ENCODE assay signal across 1 cellular context in genomic region chr14:86708846-86709339, GRCh38.
TF ChIP-seq lines count a peak whose summit lies in the region.

No MANE protein-coding gene starts in this region.

TF ChIP-seq in HepG2, 621 proteins besides CTCF, POLR2A, EP300 and RAD21 (continued from another document and continues in another):
- TF ChIP-seq, protein P1, sequence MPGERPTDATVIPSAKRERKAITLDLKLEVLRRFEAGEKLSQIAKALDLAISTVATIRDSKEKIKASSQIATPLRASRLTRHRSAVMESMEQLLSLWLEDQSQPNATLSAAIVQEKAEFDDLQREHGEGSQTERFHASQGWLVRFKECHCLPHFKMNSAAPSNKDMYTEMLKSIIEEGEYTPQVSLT (CRISPR knock-in tag; IDR thresholded peaks at IDR 0.05; ENCODE audit: borderline replicate concordance, low read depth), result no peak
- TF ChIP-seq ZNF710 (CRISPR knock-in tag; IDR thresholded peaks at IDR 0.05; ENCODE audit: borderline replicate concordance), result peak; percentile 87
- TF ChIP-seq SNAPC5 (CRISPR knock-in tag; IDR thresholded peaks at IDR 0.05; ENCODE audit: borderline replicate concordance), result no peak
- TF ChIP-seq RARA (CRISPR knock-in tag; IDR thresholded peaks at IDR 0.05), result peak; percentile 95
- peak in 1 of 2 experiments; percentile 51; a peak in 1 of 4 replicates for TF ChIP-seq HMGXB4 (CRISPR knock-in tag; IDR thresholded peaks at IDR 0.05; ENCODE audit: borderline replicate concordance in 1 of 2, low read depth in 1 of 2)
- TF ChIP-seq ZNF780A (CRISPR knock-in tag; IDR thresholded peaks at IDR 0.05), result no peak
- peak; percentile 63; the same call in 1 of the 2 replicates for TF ChIP-seq MEF2D (CRISPR knock-in tag; IDR thresholded peaks at IDR 0.05)
- TF ChIP-seq, protein P2, sequence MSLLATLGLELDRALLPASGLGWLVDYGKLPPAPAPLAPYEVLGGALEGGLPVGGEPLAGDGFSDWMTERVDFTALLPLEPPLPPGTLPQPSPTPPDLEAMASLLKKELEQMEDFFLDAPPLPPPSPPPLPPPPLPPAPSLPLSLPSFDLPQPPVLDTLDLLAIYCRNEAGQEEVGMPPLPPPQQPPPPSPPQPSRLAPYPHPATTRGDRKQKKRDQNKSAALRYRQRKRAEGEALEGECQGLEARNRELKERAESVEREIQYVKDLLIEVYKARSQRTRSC (CRISPR knock-in tag; IDR thresholded peaks at IDR 0.05; ENCODE audit: low read depth), result no peak
- peak; percentile 56; the same call in 1 of the 2 replicates for TF ChIP-seq ZNF556 (CRISPR knock-in tag; IDR thresholded peaks at IDR 0.05; ENCODE audit: borderline replicate concordance)
- peak; percentile 52; the same call in 1 of the 2 replicates for TF ChIP-seq ONECUT2 (CRISPR knock-in tag; IDR thresholded peaks at IDR 0.05)
- TF ChIP-seq RFX1 (IDR thresholded peaks at IDR 0.05), result no peak
- TF ChIP-seq EZH2 (conservative IDR thresholded peaks at IDR 0.05; ENCODE audit: low read depth, low read length), result no peak
- no peak for TF ChIP-seq ZNF749 (CRISPR knock-in tag; IDR thresholded peaks at IDR 0.05; ENCODE audit: borderline replicate concordance)
- no peak for TF ChIP-seq MTA3 (CRISPR knock-in tag; IDR thresholded peaks at IDR 0.05)
- no peak for TF ChIP-seq SOX6 (IDR thresholded peaks at IDR 0.05)
- TF ChIP-seq SOX6 (CRISPR knock-in tag; IDR thresholded peaks at IDR 0.05), result peak; percentile 92
- TF ChIP-seq HOXA5 (CRISPR knock-in tag; IDR thresholded peaks at IDR 0.05), result no peak
- TF ChIP-seq HDAC6 (IDR thresholded peaks at IDR 0.05; ENCODE audit: low read depth, low read length), result no peak
- no peak for TF ChIP-seq GTF3A (CRISPR knock-in tag; conservative IDR thresholded peaks at IDR 0.05)
- TF ChIP-seq NKX3-1 (CRISPR knock-in tag; IDR thresholded peaks at IDR 0.05), result no peak
- TF ChIP-seq RERE (CRISPR knock-in tag; IDR thresholded peaks at IDR 0.05; ENCODE audit: low read depth), result peak; percentile 82
- 0 out of 2 replicates have a peak, but pooled peaks have one; percentile 45 for TF ChIP-seq KLF9 (CRISPR knock-in tag; IDR thresholded peaks at IDR 0.05; ENCODE audit: low read depth)
- TF ChIP-seq PCBP1 (IDR thresholded peaks at IDR 0.05; ENCODE audit: borderline replicate concordance, low read depth, low read length), result no peak
- TF ChIP-seq BORCS8-MEF2B (CRISPR knock-in tag; IDR thresholded peaks at IDR 0.05), result no peak
- TF ChIP-seq MZF1 (CRISPR knock-in tag; IDR thresholded peaks at IDR 0.05; ENCODE audit: borderline replicate concordance), result no peak
- TF ChIP-seq, protein P3, sequence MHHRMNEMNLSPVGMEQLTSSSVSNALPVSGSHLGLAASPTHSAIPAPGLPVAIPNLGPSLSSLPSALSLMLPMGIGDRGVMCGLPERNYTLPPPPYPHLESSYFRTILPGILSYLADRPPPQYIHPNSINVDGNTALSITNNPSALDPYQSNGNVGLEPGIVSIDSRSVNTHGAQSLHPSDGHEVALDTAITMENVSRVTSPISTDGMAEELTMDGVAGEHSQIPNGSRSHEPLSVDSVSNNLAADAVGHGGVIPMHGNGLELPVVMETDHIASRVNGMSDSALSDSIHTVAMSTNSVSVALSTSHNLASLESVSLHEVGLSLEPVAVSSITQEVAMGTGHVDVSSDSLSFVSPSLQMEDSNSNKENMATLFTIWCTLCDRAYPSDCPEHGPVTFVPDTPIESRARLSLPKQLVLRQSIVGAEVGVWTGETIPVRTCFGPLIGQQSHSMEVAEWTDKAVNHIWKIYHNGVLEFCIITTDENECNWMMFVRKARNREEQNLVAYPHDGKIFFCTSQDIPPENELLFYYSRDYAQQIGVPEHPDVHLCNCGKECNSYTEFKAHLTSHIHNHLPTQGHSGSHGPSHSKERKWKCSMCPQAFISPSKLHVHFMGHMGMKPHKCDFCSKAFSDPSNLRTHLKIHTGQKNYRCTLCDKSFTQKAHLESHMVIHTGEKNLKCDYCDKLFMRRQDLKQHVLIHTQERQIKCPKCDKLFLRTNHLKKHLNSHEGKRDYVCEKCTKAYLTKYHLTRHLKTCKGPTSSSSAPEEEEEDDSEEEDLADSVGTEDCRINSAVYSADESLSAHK (CRISPR knock-in tag; IDR thresholded peaks at IDR 0.05; ENCODE audit: borderline replicate concordance), result no peak
- TF ChIP-seq SMAD1 (CRISPR knock-in tag; IDR thresholded peaks at IDR 0.05; ENCODE audit: borderline replicate concordance, low read depth), result no peak
- TF ChIP-seq NAIF1 (CRISPR knock-in tag; IDR thresholded peaks at IDR 0.05; ENCODE audit: borderline replicate concordance), result no peak
- TF ChIP-seq, protein P4, sequence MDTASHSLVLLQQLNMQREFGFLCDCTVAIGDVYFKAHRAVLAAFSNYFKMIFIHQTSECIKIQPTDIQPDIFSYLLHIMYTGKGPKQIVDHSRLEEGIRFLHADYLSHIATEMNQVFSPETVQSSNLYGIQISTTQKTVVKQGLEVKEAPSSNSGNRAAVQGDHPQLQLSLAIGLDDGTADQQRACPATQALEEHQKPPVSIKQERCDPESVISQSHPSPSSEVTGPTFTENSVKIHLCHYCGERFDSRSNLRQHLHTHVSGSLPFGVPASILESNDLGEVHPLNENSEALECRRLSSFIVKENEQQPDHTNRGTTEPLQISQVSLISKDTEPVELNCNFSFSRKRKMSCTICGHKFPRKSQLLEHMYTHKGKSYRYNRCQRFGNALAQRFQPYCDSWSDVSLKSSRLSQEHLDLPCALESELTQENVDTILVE (CRISPR knock-in tag; IDR thresholded peaks at IDR 0.05), result no peak
- no peak for TF ChIP-seq HES4 (CRISPR knock-in tag; IDR thresholded peaks at IDR 0.05; ENCODE audit: borderline replicate concordance)
- TF ChIP-seq SMARCC2 (IDR thresholded peaks at IDR 0.05), result no peak
- TF ChIP-seq REL (CRISPR knock-in tag; conservative IDR thresholded peaks at IDR 0.05), result no peak
- peak; percentile 94 for TF ChIP-seq ETV5 (CRISPR knock-in tag; IDR thresholded peaks at IDR 0.05; ENCODE audit: borderline replicate concordance)
- no peak for TF ChIP-seq EED (CRISPR knock-in tag; IDR thresholded peaks at IDR 0.05)
- no peak for TF ChIP-seq SMAD3 (CRISPR knock-in tag; IDR thresholded peaks at IDR 0.05)
- no peak for TF ChIP-seq SMARCE1 (IDR thresholded peaks at IDR 0.05; ENCODE audit: borderline replicate concordance)
- no peak for TF ChIP-seq ZBTB2 (CRISPR knock-in tag; IDR thresholded peaks at IDR 0.05; ENCODE audit: low read depth)
- no peak for TF ChIP-seq ZNF17 (CRISPR knock-in tag; IDR thresholded peaks at IDR 0.05)
- no peak for TF ChIP-seq ZNF234 (CRISPR knock-in tag; conservative IDR thresholded peaks at IDR 0.05)
- TF ChIP-seq ZNF572 (CRISPR knock-in tag; IDR thresholded peaks at IDR 0.05), result no peak
- TF ChIP-seq SSRP1 (CRISPR knock-in tag; IDR thresholded peaks at IDR 0.05), result peak; percentile 57; the same call in 1 of the 2 replicates
- no peak for TF ChIP-seq DRAP1 (CRISPR knock-in tag; IDR thresholded peaks at IDR 0.05)
- TF ChIP-seq ZNF160 (CRISPR knock-in tag; IDR thresholded peaks at IDR 0.05), result peak; percentile 96
- peak; percentile 36; the same call in 1 of the 2 replicates for TF ChIP-seq HHEX (CRISPR knock-in tag; IDR thresholded peaks at IDR 0.05)
- TF ChIP-seq RBAK (CRISPR knock-in tag; IDR thresholded peaks at IDR 0.05), result no peak
- TF ChIP-seq HNRNPH1 (optimal IDR thresholded peaks at IDR 0.05; ENCODE audit: low read depth, low read length), result no peak
- peak; percentile 95 for TF ChIP-seq HOMEZ (CRISPR knock-in tag; IDR thresholded peaks at IDR 0.05; ENCODE audit: low read depth)
